9 cellular contexts compared by ENCODE assay signal in genomic region chr14:103108749-103109207, GRCh38. TPM values are rescaled to one million over a fixed set of nuclear protein-coding genes. Genes with fewer than 3 reads are reported as not detected.
DNase-seq lines count a peak whose midpoint lies in the region; ATAC-seq and TF ChIP-seq lines count a peak whose summit lies in the region.
"Had no signal": no experiment of that assay in that cellular context is flagged by ENCODE, and none has a peak within 500 bp of the region (broad histone marks: within the 10 kb centered on the region; RNA-seq: fewer than 3 reads in every experiment).

No MANE protein-coding gene starts in this region.

- TF ChIP-seq CTCF in foreskin keratinocyte (conservative IDR thresholded peaks at IDR 0.05), result no peak
- TF ChIP-seq CTCF in tibial artery (IDR thresholded peaks at IDR 0.05), result no peak

- intact Hi-C loops in tibial artery (cut with DNase I; ENCODE audit: low total_unique reads), result loop anchor here (10.0 kb wide), 1 partner anchor 76 kb away; no protein-coding TSS in a partner anchor

- no peak overlapping the region for H3K4me3 ChIP-seq in BLaER1
- H3K4me3 ChIP-seq in tibial artery, result no peak overlapping the region
- H3K4me3 ChIP-seq: left lung had no signal

- H3K9me3 ChIP-seq in BLaER1 (no peaks in the 10 kb centered on the region), tibial artery (no peaks in the 10 kb centered on the region)
- H3K9me3 ChIP-seq: left lung had no signal

- H3K4me2 ChIP-seq in BLaER1, result peak overlapping the region; percentile 73

- H4K20me1 ChIP-seq in BLaER1, result peaks cover 10% of the 10 kb centered on the region

- H3K36me3 ChIP-seq in BLaER1 (no peaks in the 10 kb centered on the region), tibial artery (no peaks in the 10 kb centered on the region)
- H3K36me3 ChIP-seq: left lung had no signal

- ATAC-seq in GM19463 (IDR thresholded peaks at IDR 0.05; ENCODE audit: unreplicated experiment) (peak; percentile 47), foreskin keratinocyte (peak; percentile 10), GM18909 (IDR thresholded peaks at IDR 0.05; ENCODE audit: poor library complexity, unreplicated experiment) (no peak), GM21737 (IDR thresholded peaks at IDR 0.05; ENCODE audit: unreplicated experiment) (no peak)
- ATAC-seq: left lung had no signal

- DNase-seq in NCI-H2107 (lab: John Stamatoyannopoulos, UW) (peak; percentile 47), foreskin keratinocyte (no peak), tibial artery (no peak), activated T-cell treated with anti-CD3 and anti-CD28 coated beads for 4 hours (no peak)

- H3K27me3 ChIP-seq in BLaER1 (peaks cover 18% of the 10 kb centered on the region), foreskin keratinocyte (peaks cover 52% of the 10 kb centered on the region), tibial artery (peaks cover 3 to 89% of the 10 kb centered on the region in 2 donors)

- H3K4me1 ChIP-seq in BLaER1 (peaks cover 84% of the 10 kb centered on the region), foreskin keratinocyte (no peaks in the 10 kb centered on the region), tibial artery (peaks cover 0 to 35% (median 31%) of the 10 kb centered on the region in 4 donors)

- H3K27ac ChIP-seq in BLaER1, result peak overlapping the region; percentile 83
- H3K27ac ChIP-seq in foreskin keratinocyte, result no peak overlapping the region
- no peak overlapping the region for H3K27ac ChIP-seq in tibial artery
- H3K27ac ChIP-seq: left lung had no signal

- H3K9ac ChIP-seq in BLaER1, result 0 out of 2 replicates have a peak overlapping the region, but pooled peaks have one; percentile 38

RNA-seq across cellular contexts. Expression of gene EXOC3L4, which starts 14.3 kb away (rescaled TPM):
- total RNA-seq in foreskin keratinocyte, result not detected in 2 replicates
- polyA plus RNA-seq in foreskin keratinocyte, result not detected in 2 replicates

RNA-seq across cellular contexts. Expression of gene TNFAIP2, which starts 14.5 kb away (rescaled TPM):
- total RNA-seq in foreskin keratinocyte, result 0.28 and 0.65 TPM in 2 replicates
- 0.27 and 0.65 TPM in 2 replicates for polyA plus RNA-seq in foreskin keratinocyte

RNA-seq across cellular contexts. Expression of gene LBHD2, which starts 24.8 kb away (rescaled TPM):
- not detected in 2 replicates for total RNA-seq in foreskin keratinocyte
- not detected in 2 replicates for polyA plus RNA-seq in foreskin keratinocyte
- total RNA-seq: left lung had no signal

RNA-seq across cellular contexts. Expression of gene CDC42BPB, which starts 51.4 kb away (rescaled TPM):
- total RNA-seq in foreskin keratinocyte, result 52.9 and 59.7 TPM in 2 replicates
- 15.9 and 16.8 TPM in 2 replicates for polyA plus RNA-seq in foreskin keratinocyte

Comparison
In these comparisons a context has a peak if more than half of its experiments do, and no peak if none do; other contexts are left out.
1. ATAC-seq: peak in GM19463 (single experiment) and foreskin keratinocyte (single experiment); none in GM18909 (single experiment) and GM21737 (single experiment).